ENCODE assay signal across 18 cellular contexts in genomic region chr5:16180789-16181082, GRCh38. TPM values are rescaled to one million over a fixed set of nuclear protein-coding genes. Genes with fewer than 3 reads are reported as not detected.
DNase-seq lines count a peak whose midpoint lies in the region; ATAC-seq and TF ChIP-seq lines count a peak whose summit lies in the region.
"Had no signal": no experiment of that assay in that cellular context is flagged by ENCODE, and none has a peak within 500 bp of the region (broad histone marks: within the 10 kb centered on the region; RNA-seq: fewer than 3 reads in every experiment).

No MANE protein-coding gene starts in this region.

- peaks cover 33% of the 10 kb centered on the region for H3K27me3 Mint-ChIP-seq in GM23338 (ENCODE audit: insufficient read depth, low read depth, poor library complexity)
- H3K27me3 Mint-ChIP-seq in neural progenitor cell (ENCODE audit: insufficient read depth, low read depth): peaks cover 43% of the 10 kb centered on the region

- H3K79me2 ChIP-seq in GM23338 (replicated peaks; ENCODE audit: insufficient read depth) (no peaks in the 10 kb centered on the region), hepatocyte (no peaks in the 10 kb centered on the region), neural progenitor cell (ENCODE audit: low read depth) (no peaks in the 10 kb centered on the region), smooth muscle cell (ENCODE audit: low read depth) (no peaks in the 10 kb centered on the region)

- H3K27me3 ChIP-seq in GM23338 (ENCODE audit: insufficient read depth) (peaks cover 54% of the 10 kb centered on the region), NT2/D1 (ENCODE audit: insufficient read depth, insufficient read length) (peaks cover 28% of the 10 kb centered on the region), hepatocyte (peaks cover 65% of the 10 kb centered on the region), neural progenitor cell (peaks cover 85% of the 10 kb centered on the region), smooth muscle cell (ENCODE audit: low read depth) (peaks cover 79% of the 10 kb centered on the region)
- H3K27me3 ChIP-seq: SJCRH30 had no signal

- H3K9ac ChIP-seq in NT2/D1 (ENCODE audit: insufficient read length, low read depth): no peak overlapping the region
- no peak overlapping the region for H3K9ac ChIP-seq in neural progenitor cell
- no peak overlapping the region for H3K9ac ChIP-seq in smooth muscle cell (ENCODE audit: low read depth)

- peak overlapping the region; percentile 95 for H3K4me2 ChIP-seq in GM23338
- H3K4me2 ChIP-seq in hepatocyte: peak overlapping the region; percentile 92
- peak overlapping the region; percentile 90 for H3K4me2 ChIP-seq in neural progenitor cell
- no peak overlapping the region for H3K4me2 ChIP-seq in smooth muscle cell
- H3K4me2 ChIP-seq: PC-9 had no signal

- peaks cover 3% of the 10 kb centered on the region; the same call in 1 of the 2 replicates for H3F3A ChIP-seq in GM23338 (replicated peaks; ENCODE audit: low read depth)
- H3F3A ChIP-seq in neural progenitor cell (ENCODE audit: low read depth): peaks cover 15% of the 10 kb centered on the region
- H3F3A ChIP-seq in smooth muscle cell (ENCODE audit: low read depth): no peaks in the 10 kb centered on the region

- TF ChIP-seq CTCF in GM23338 (conservative IDR thresholded peaks at IDR 0.05; ENCODE audit: low read depth in 2 of 2) (no peak), hepatocyte (IDR thresholded peaks at IDR 0.05; ENCODE audit: poor library complexity) (no peak), neural progenitor cell (IDR thresholded peaks at IDR 0.05) (no peak), smooth muscle cell (IDR thresholded peaks at IDR 0.05; ENCODE audit: borderline replicate concordance, insufficient read depth, poor library complexity, severe bottlenecking) (no peak), omental fat pad (IDR thresholded peaks at IDR 0.05) (no peak)

- 0 out of 2 replicates have a peak, but pooled peaks cover 11% of the 10 kb centered on the region for H3K4me1 ChIP-seq in GM23338 (ENCODE audit: insufficient read depth)
- H3K4me1 ChIP-seq in NT2/D1 (ENCODE audit: insufficient read depth, insufficient read length): no peaks in the 10 kb centered on the region
- no peaks in the 10 kb centered on the region for H3K4me1 ChIP-seq in hepatocyte (ENCODE audit: insufficient read depth)
- peaks cover 4% of the 10 kb centered on the region for H3K4me1 ChIP-seq in neural progenitor cell
- peaks cover 3% of the 10 kb centered on the region for H3K4me1 ChIP-seq in smooth muscle cell (ENCODE audit: low read depth)
- H3K4me1 ChIP-seq: SJCRH30 had no signal

- H3K36me3 Mint-ChIP-seq in GM23338 (ENCODE audit: low read depth) (peaks cover 3% of the 10 kb centered on the region; the same call in 1 of the 3 replicates), neural progenitor cell (no peaks in the 10 kb centered on the region)
- H3K36me3 Mint-ChIP-seq: IgD-negative memory B cell had no signal

- H3K9me3 Mint-ChIP-seq in GM23338 (no peaks in the 10 kb centered on the region; the same call in 2 of the 3 replicates), neural progenitor cell (no peaks in the 10 kb centered on the region)

- 61% methylated on average over 7 of the region's 7 CpGs for WGBS in hepatocyte (ENCODE audit: low lambda C conversion rate, missing lambda C conversion rate)
- 59% methylated on average over 7 of the region's 7 CpGs for WGBS in smooth muscle cell (ENCODE audit: low lambda C conversion rate)

- no peak for DNase-seq in GM23338 (ENCODE audit: low spot score)
- no peak for DNase-seq in NT2/D1 (ENCODE audit: low read depth, low spot score)
- no peak for DNase-seq in hepatocyte (ENCODE audit: low spot score)
- DNase-seq in neural progenitor cell (ENCODE audit: low spot score): no peak
- DNase-seq in smooth muscle cell (lab: John Stamatoyannopoulos, UW; ENCODE audit: unreplicated experiment): no peak
- no peak for DNase-seq in omental fat pad (ENCODE audit: low spot score)
- no peak for DNase-seq in MV-4-11 (lab: John Stamatoyannopoulos, UW)
- DNase-seq: Calu3; CD4-positive, alpha-beta memory T cell; Kasumi-1; MM.1S; NCI-H187 treated with DMSO at 0.1 percent for 48 hours; PC-9; SJCRH30 had no signal

- no peak overlapping the region for H3K27ac ChIP-seq in GM23338 (ENCODE audit: low read depth)
- no peak overlapping the region for H3K27ac ChIP-seq in hepatocyte
- H3K27ac ChIP-seq in neural progenitor cell: no peak overlapping the region
- H3K27ac ChIP-seq in smooth muscle cell (ENCODE audit: low read depth): no peak overlapping the region
- H3K27ac ChIP-seq: PC-9, SJCRH30 had no signal

- H2AFZ ChIP-seq in GM23338 (peak overlapping the region; percentile 97), hepatocyte (no peak overlapping the region), neural progenitor cell (replicated peaks) (no peak overlapping the region), smooth muscle cell (ENCODE audit: low read depth) (no peak overlapping the region)
- H2AFZ ChIP-seq: PC-9 had no signal

- H3K4me3 ChIP-seq in GM23338 (peak overlapping the region; percentile 70), NT2/D1 (ENCODE audit: insufficient read length, low read depth) (peak overlapping the region; percentile 34), hepatocyte (no peak overlapping the region), neural progenitor cell (peak overlapping the region; percentile 58), smooth muscle cell (no peak overlapping the region)
- H3K4me3 ChIP-seq: PC-9, SJCRH30 had no signal

- H3K4me1 Mint-ChIP-seq in GM23338 (peaks cover 8% of the 10 kb centered on the region), neural progenitor cell (peaks cover 8% of the 10 kb centered on the region)

- H3K9me3 ChIP-seq in NT2/D1 (ENCODE audit: insufficient read depth, low read length) (no peaks in the 10 kb centered on the region), hepatocyte (ENCODE audit: low read depth) (no peaks in the 10 kb centered on the region), neural progenitor cell (ENCODE audit: low read depth) (no peaks in the 10 kb centered on the region), smooth muscle cell (replicated peaks; ENCODE audit: low read depth) (no peaks in the 10 kb centered on the region)
- H3K9me3 ChIP-seq: SJCRH30 had no signal

- H3K36me3 ChIP-seq in GM23338 (ENCODE audit: insufficient read depth) (no peaks in the 10 kb centered on the region), NT2/D1 (ENCODE audit: insufficient read depth, insufficient read length, low read length) (no peaks in the 10 kb centered on the region), hepatocyte (replicated peaks; ENCODE audit: insufficient read depth, low read depth) (no peaks in the 10 kb centered on the region), neural progenitor cell (no peaks in the 10 kb centered on the region), smooth muscle cell (ENCODE audit: low read depth) (no peaks in the 10 kb centered on the region)
- H3K36me3 ChIP-seq: SJCRH30 had no signal

- 0 out of 2 replicates have a peak, but pooled peaks cover 5% of the 10 kb centered on the region for H4K20me1 ChIP-seq in GM23338 (replicated peaks; ENCODE audit: insufficient read depth)
- no peaks in the 10 kb centered on the region for H4K20me1 ChIP-seq in hepatocyte (ENCODE audit: insufficient read depth, poor library complexity, severe bottlenecking)
- peaks cover 5% of the 10 kb centered on the region for H4K20me1 ChIP-seq in neural progenitor cell (ENCODE audit: low read depth)
- no peaks in the 10 kb centered on the region for H4K20me1 ChIP-seq in smooth muscle cell (ENCODE audit: low read depth)

- ATAC-seq in GM23338: no peak
- ATAC-seq in omental fat pad (ENCODE audit: low FRiP score): no peak
- no peak for ATAC-seq in GM21381 (IDR thresholded peaks at IDR 0.05; ENCODE audit: unreplicated experiment)

- H3K9me2 ChIP-seq in GM23338 (ENCODE audit: insufficient read depth) (no peaks in the 10 kb centered on the region), hepatocyte (replicated peaks; ENCODE audit: insufficient read depth) (no peaks in the 10 kb centered on the region)

- H3K4me3 Mint-ChIP-seq in GM23338 (peak overlapping the region; percentile 79), neural progenitor cell (peak overlapping the region; percentile 81)

- H3K27ac Mint-ChIP-seq in GM23338 (no peak overlapping the region), neural progenitor cell (no peak overlapping the region)
- H3K27ac Mint-ChIP-seq: CD4-positive, alpha-beta memory T cell had no signal

TF ChIP-seq in GM23338, 12 proteins besides CTCF, POLR2A, EP300 and RAD21:
- TF ChIP-seq NANOG (IDR thresholded peaks at IDR 0.05; ENCODE audit: borderline replicate concordance) (no peak), JUNB (IDR thresholded peaks at IDR 0.05; ENCODE audit: unreplicated experiment) (no peak), CREB1 (CRISPR knock-in tag; IDR thresholded peaks at IDR 0.05; ENCODE audit: low read depth) (no peak)

RNA-seq across cellular contexts. Expression of gene MARCHF11, which starts 1.1 kb away (rescaled TPM):
- 0.17 and 1.4 TPM in 2 replicates for total RNA-seq in GM23338 (2014; rRNA removed; shearing (Covaris generic))
- polyA plus RNA-seq in GM23338 (2016; fragmentation: Nextera tagmentation; extraction: Ambion mirVana) (0.49 and 1.5 TPM in 2 replicates), hepatocyte (not detected in 2 replicates), smooth muscle cell (not detected in 2 replicates)
- total RNA-seq in hepatocyte (not detected in 2 replicates), neural progenitor cell (ENCODE audit: low replicate concordance) (not detected in 2 replicates), smooth muscle cell (not detected in 2 replicates), omental fat pad (not detected)
- total RNA-seq: A172; Calu3; CD4-positive, alpha-beta memory T cell; PC-9; SJCRH30 had no signal
- polyA plus RNA-seq: BJ; CD4-positive, alpha-beta memory T cell; IgD-negative memory B cell had no signal

Comparison
In these comparisons a context has a peak if more than half of its experiments do, and no peak if none do; other contexts are left out.
1. H3K4me3 ChIP-seq: peak in GM23338 (single experiment), NT2/D1 (single experiment) and neural progenitor cell (single experiment); none in hepatocyte (single experiment) and smooth muscle cell (single experiment).